In the genomic region with DNA sequence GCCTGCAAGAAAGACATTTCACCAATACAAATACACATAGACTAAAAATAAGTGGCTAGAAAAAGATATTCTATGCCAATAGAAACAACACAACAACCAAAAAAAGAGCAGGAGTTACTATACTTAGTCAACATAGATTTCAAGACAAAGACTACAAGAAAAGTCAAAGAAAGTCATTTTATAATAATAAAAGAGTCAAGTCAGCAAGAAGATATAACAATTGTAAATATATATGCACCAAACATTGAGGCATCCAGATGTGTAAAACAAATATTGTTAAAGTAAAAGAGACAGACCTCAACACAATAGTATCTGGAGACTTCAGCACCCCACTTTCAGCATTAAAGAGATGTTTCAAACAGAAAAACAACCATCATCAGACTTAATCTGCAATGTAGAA, we compare ENCODE assay signal across 8 cellular contexts.
"Had no signal": no experiment of that assay in that cellular context is flagged by ENCODE, and none has a peak within 500 bp of the region (broad histone marks: within the 10 kb centered on the region; RNA-seq: fewer than 3 reads in every experiment).

No MANE protein-coding gene starts in this region.

- H3K4me3 ChIP-seq: GM12878 had no signal

- ATAC-seq: GM12878 had no signal

- FAIRE-seq: G401.6, GM12878, GM12891, GM12892, GM18507, GM19239 had no signal

- DNase-seq: GDM1, GF-D8 had no signal
